Comparison of ENCODE assay signal across 4 cellular contexts in the genomic region with DNA sequence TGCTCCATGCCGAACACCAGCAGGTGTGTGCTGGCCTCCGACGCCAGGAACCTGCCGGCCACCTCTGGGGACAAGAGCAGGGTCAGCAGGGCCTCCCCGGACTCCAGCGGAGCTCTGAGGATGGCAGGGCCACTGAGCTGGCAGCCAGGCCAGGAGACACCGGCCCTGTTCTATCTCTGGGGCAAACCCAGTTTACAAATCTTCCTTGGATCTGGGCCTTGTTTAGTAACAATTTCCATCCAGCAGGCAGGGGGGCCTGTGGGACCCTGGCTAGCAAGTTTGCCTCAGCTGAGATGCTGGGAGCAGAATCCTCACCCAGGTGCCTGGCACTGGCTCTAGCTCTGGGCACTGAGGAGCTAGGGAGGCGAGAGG. TPM values are rescaled to one million over a fixed set of nuclear protein-coding genes. Genes with fewer than 3 reads are reported as not detected.
"Had no signal": no experiment of that assay in that cellular context is flagged by ENCODE, and none has a peak within 500 bp of the region (broad histone marks: within the 10 kb centered on the region; RNA-seq: fewer than 3 reads in every experiment).

No MANE protein-coding gene starts in this region.

RNA-seq across cellular contexts. Expression of a gene that starts 1.1 kb away (rescaled TPM):
- total RNA-seq: activated CD8-positive, alpha-beta T cell treated with anti-CD3 and anti-CD28 coated beads, Interleukin-2, amount 10 ng/mL, durations not matched to agents 7 days and 5 days; activated naive CD8-positive, alpha-beta T cell treated with anti-CD3 and anti-CD28 coated beads, Interleukin-2, amount 10 ng/mL, durations not matched to agents 7 days and 5 days; PC-9; SK-MEL-5 had no signal

RNA-seq across cellular contexts. Expression of a gene that starts 51.0 kb away (rescaled TPM):
- total RNA-seq: activated CD8-positive, alpha-beta T cell treated with anti-CD3 and anti-CD28 coated beads, Interleukin-2, amount 10 ng/mL, durations not matched to agents 7 days and 5 days; PC-9; SK-MEL-5 had no signal
